In the genomic region with DNA sequence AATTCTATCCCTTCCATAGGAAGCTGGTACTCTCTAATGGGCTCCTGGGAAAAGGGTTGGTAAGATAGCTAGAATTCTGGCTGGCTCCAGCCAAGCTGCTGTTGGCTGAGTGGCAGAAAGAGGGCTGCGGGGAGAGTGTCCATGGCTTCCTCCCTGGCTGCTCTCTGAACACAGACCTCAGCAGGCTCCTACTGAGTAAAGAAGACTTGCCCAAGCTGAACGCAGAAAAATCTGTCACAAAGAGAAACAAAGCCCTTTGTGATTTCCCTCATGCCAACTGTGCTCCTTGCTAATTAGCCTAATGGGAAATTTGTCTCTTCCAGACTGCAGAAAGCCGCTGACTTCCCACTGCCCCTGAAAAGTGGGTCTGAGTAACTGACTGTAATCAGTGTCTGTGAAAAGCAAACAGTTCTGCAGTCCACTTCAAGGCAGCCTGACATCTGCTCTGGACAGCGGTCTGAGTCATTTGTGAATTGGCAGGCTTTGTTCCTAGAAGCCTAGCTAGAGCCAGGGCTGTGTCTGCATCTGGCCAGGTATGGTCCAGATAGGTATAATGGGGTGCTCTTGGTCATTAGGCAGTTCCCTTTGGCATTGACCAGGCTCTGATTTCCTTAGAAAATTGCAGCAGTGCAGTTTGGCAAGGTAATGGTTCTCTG, we compare ENCODE assay signal across 19 cellular contexts.
DNase-seq lines count a peak whose midpoint lies in the region; ATAC-seq and TF ChIP-seq lines count a peak whose summit lies in the region.
"Had no signal": no experiment of that assay in that cellular context is flagged by ENCODE, and none has a peak within 500 bp of the region (broad histone marks: within the 10 kb centered on the region; RNA-seq: fewer than 3 reads in every experiment).

No MANE protein-coding gene starts in this region.

- H3K4me1 Mint-ChIP-seq in endodermal cell (peaks cover 11% of the 10 kb centered on the region), Calu3 (ENCODE audit: low read depth, unreplicated experiment) (no peaks in the 10 kb centered on the region)

- intact Hi-C loops in thyroid gland (cut with DNase I) = no loop called here
- intact Hi-C loops in Calu3 (cut with micrococcal nuclease; ENCODE audit: unreplicated experiment) = no loop called here

- H3K9me3 Mint-ChIP-seq in endodermal cell (no peaks in the 10 kb centered on the region), Calu3 (ENCODE audit: low read depth, unreplicated experiment) (no peaks in the 10 kb centered on the region)
- H3K9me3 Mint-ChIP-seq: T-helper 1 cell treated with Interleukin-12 subunit alpha and Interleukin-12 subunit beta and Interleukin-4 antibody, amounts not matched to agents 30 μg/mL and 1 μg/mL, for 36 hours had no signal

- no peaks in the 10 kb centered on the region for H3K27me3 Mint-ChIP-seq in endodermal cell (ENCODE audit: insufficient read depth)
- peaks cover 49% of the 10 kb centered on the region for H3K27me3 Mint-ChIP-seq in Calu3 (ENCODE audit: unreplicated experiment)

- H3K4me3 ChIP-seq in endodermal cell (ENCODE audit: low read length) (no peak overlapping the region), thyroid gland (replicated peaks in 1 of 3) (no peak overlapping the region)
- H3K4me3 ChIP-seq: ascending aorta, esophagus muscularis mucosa, GM12878, mucosa of descending colon had no signal

- H3K4me3 Mint-ChIP-seq in endodermal cell (no peak overlapping the region), Calu3 (ENCODE audit: low read depth, unreplicated experiment) (no peak overlapping the region)
- H3K4me3 Mint-ChIP-seq: T-helper 1 cell treated with Interleukin-12 subunit alpha and Interleukin-12 subunit beta and Interleukin-4 antibody, amounts not matched to agents 30 μg/mL and 1 μg/mL, for 36 hours had no signal

- H3K36me3 Mint-ChIP-seq in endodermal cell (ENCODE audit: low read depth) (no peaks in the 10 kb centered on the region), Calu3 (ENCODE audit: insufficient read depth, unreplicated experiment) (no peaks in the 10 kb centered on the region)

- BruUV-seq in Calu3 (replicated peaks; lab: Mats Ljungman, UMichigan) = no TSS peak

- H3K27me3 ChIP-seq in endodermal cell (ENCODE audit: control insufficient read depth, insufficient read depth, low read length, poor library complexity, severe bottlenecking) = no peaks in the 10 kb centered on the region
- H3K27me3 ChIP-seq in thyroid gland = no peaks in the 10 kb centered on the region
- H3K27me3 ChIP-seq: ascending aorta, esophagus muscularis mucosa had no signal

- CTCF ChIA-PET in Calu3 (lab: Charles Lee) = no interaction called here

- TF ChIP-seq CTCF in endodermal cell (conservative IDR thresholded peaks at IDR 0.05) (no peak), thyroid gland (IDR thresholded peaks at IDR 0.05) (no peak), Calu3 (IDR thresholded peaks at IDR 0.05; ENCODE audit: unreplicated experiment) (no peak)

- WGBS in endodermal cell (ENCODE audit: insufficient coverage in 1 of 2, insufficient read length in 1 of 2), 2 experiments = 62 to 83% methylated on average over 4 of the region's 4 CpGs
- 20 to 35% methylated on average over 4 of the region's 4 CpGs for WGBS in thyroid gland, 2 donors

- DNase-seq in NCI-H187 (lab: John Stamatoyannopoulos, UW) (peak; percentile 39 to 64), NCI-H187 treated with DMSO at 0.1 percent for 48 hours (lab: John Stamatoyannopoulos, UW) (no peak), NCI-H748 treated with DMSO at 0.1 percent for 48 hours (lab: John Stamatoyannopoulos, UW) (peak; percentile 17), endodermal cell (no peak), thyroid gland (peak; percentile 28 to 44), midbrain (lab: John Stamatoyannopoulos, UW) (no peak), Calu3 (no peak)
- DNase-seq: activated gamma-delta T cell treated with Interleukin-2 at 50 U/mL for 16 hours, IMR-90, mucosa of descending colon, NCI-H1048, NCI-H526 treated with DMSO at 0.1 percent for 48 hours, occipital lobe had no signal

- H3K27ac ChIP-seq in endodermal cell (ENCODE audit: low read depth, low read length) = peak overlapping the region; percentile 16
- no peak overlapping the region for H3K27ac ChIP-seq in thyroid gland
- H3K27ac ChIP-seq: ascending aorta, C4-2B, esophagus muscularis mucosa had no signal

- no peak for ATAC-seq in HG03159 (IDR thresholded peaks at IDR 0.05; ENCODE audit: unreplicated experiment)
- ATAC-seq: GM12878, mucosa of descending colon had no signal

- H3K4me1 ChIP-seq in endodermal cell (ENCODE audit: control insufficient read depth, insufficient read depth, low read length) (no peaks in the 10 kb centered on the region), thyroid gland (no peaks in the 10 kb centered on the region)
- H3K4me1 ChIP-seq: ascending aorta, esophagus muscularis mucosa had no signal

- TF ChIP-seq POLR2A in thyroid gland (IDR thresholded peaks at IDR 0.05) = no peak

- H3K27ac Mint-ChIP-seq in endodermal cell (no peak overlapping the region), Calu3 (ENCODE audit: unreplicated experiment) (no peak overlapping the region)
- H3K27ac Mint-ChIP-seq: T-helper 1 cell treated with Interleukin-12 subunit alpha and Interleukin-12 subunit beta and Interleukin-4 antibody, amounts not matched to agents 30 μg/mL and 1 μg/mL, for 36 hours had no signal

- H3K9me3 ChIP-seq in endodermal cell (ENCODE audit: control insufficient read depth, low read length) (no peaks in the 10 kb centered on the region), thyroid gland (no peaks in the 10 kb centered on the region)
- H3K9me3 ChIP-seq: ascending aorta, esophagus muscularis mucosa, mucosa of descending colon had no signal

- H3K9ac ChIP-seq in endodermal cell (ENCODE audit: extremely low read depth, low read length, poor library complexity, severe bottlenecking) = no peak overlapping the region

- H3K36me3 ChIP-seq in endodermal cell (ENCODE audit: control insufficient read depth, insufficient read depth, low read length) (no peaks in the 10 kb centered on the region), thyroid gland (no peaks in the 10 kb centered on the region)
- H3K36me3 ChIP-seq: ascending aorta, esophagus muscularis mucosa had no signal

Comparison
In these comparisons a context has a peak if more than half of its experiments do, and no peak if none do; other contexts are left out.
1. DNase-seq: peak in NCI-H187 (2 of 2), NCI-H748 treated with DMSO at 0.1 percent for 48 hours (single experiment) and thyroid gland (2 of 2); none in NCI-H187 treated with DMSO at 0.1 percent for 48 hours (single experiment), endodermal cell (single experiment), midbrain (single experiment) and Calu3 (single experiment).